In the genomic region with DNA sequence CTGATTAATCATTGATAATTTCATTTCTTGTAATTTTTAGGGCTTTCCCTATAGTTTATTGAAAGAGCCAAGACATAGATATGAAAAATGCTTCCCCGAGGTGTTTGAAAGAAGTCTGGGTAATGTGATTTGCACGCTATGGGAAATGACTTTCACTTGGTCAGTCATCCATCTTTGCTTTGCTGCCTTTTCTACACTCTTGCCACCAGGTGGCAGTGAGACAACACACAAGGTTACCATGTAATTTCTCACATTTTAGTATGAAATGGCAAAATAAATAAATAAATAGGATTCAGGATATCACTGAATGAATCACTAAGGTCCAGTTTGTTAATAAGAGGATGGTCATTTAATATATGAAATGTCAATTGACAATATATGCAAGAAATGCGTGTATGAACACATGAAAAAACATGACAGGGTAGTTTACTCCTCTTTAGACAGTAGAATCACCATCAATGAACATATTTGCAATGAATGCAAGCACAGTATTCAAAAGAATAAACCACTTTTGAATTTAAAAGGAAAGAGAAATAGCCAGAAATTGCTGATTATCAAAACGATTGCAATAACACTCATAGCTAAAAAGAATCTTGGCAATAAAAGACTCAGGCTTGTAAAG, we compare ENCODE assay signal across 8 cellular contexts. TPM values are rescaled to one million over a fixed set of nuclear protein-coding genes. Genes with fewer than 3 reads are reported as not detected.
DNase-seq lines count a peak whose midpoint lies in the region; ATAC-seq and TF ChIP-seq lines count a peak whose summit lies in the region.

No MANE protein-coding gene starts in this region.

- no peak overlapping the region for H3K4me3 ChIP-seq in left lung

- peak; percentile 40 for DNase-seq in SIG-M5 treated with dmso at 0.1 percent for 504 hours (lab: John Stamatoyannopoulos, UW; ENCODE audit: unreplicated experiment)
- DNase-seq in SIG-M5 (lab: John Stamatoyannopoulos, UW), result no peak
- DNase-seq in NCI-H345 treated with DMSO at 0.1 percent for 48 hours (lab: John Stamatoyannopoulos, UW; ENCODE audit: unreplicated experiment), result peak; percentile 55
- DNase-seq in left lung, result no peak
- DNase-seq in activated T-helper 1 cell treated with anti-CD3 and anti-CD28 coated beads, Interleukin-12 subunit alpha, Interleukin-12 subunit beta, Interleukin-2, Interleukin-4 antibody, amounts not matched to agents 30 ng/mL and 10 ng/mL and 1 ng/mL, durations not matched to agents 14 hours and 24 hours and 36 hours (ENCODE audit: low spot score), result no peak

- no peaks in the 10 kb centered on the region for H3K9me3 Mint-ChIP-seq in brain
- H3K9me3 Mint-ChIP-seq in activated T-helper 1 cell treated with anti-CD3 and anti-CD28 coated beads, Interleukin-12 subunit alpha, Interleukin-12 subunit beta, Interleukin-2, Interleukin-4 antibody, amounts not matched to agents 30 ng/mL and 10 ng/mL and 1 ng/mL, durations not matched to agents 14 hours and 24 hours and 36 hours, result no peaks in the 10 kb centered on the region

- no peaks in the 10 kb centered on the region for H3K27me3 Mint-ChIP-seq in brain
- H3K27me3 Mint-ChIP-seq in activated T-helper 1 cell treated with anti-CD3 and anti-CD28 coated beads, Interleukin-12 subunit alpha, Interleukin-12 subunit beta, Interleukin-2, Interleukin-4 antibody, amounts not matched to agents 30 ng/mL and 10 ng/mL and 1 ng/mL, durations not matched to agents 14 hours and 24 hours and 36 hours (ENCODE audit: insufficient read depth), result no peaks in the 10 kb centered on the region

- H3K27me3 ChIP-seq in left lung, result no peaks in the 10 kb centered on the region

- peak overlapping the region in 1 of 5 experiments; percentile 30 for H3K4me3 Mint-ChIP-seq in brain
- no peak overlapping the region for H3K4me3 Mint-ChIP-seq in activated T-helper 1 cell treated with anti-CD3 and anti-CD28 coated beads, Interleukin-12 subunit alpha, Interleukin-12 subunit beta, Interleukin-2, Interleukin-4 antibody, amounts not matched to agents 30 ng/mL and 10 ng/mL and 1 ng/mL, durations not matched to agents 14 hours and 24 hours and 36 hours

- H3K27ac ChIP-seq in left lung, result no peak overlapping the region

- intact Hi-C loops in left lung (cut with DNase I), result loop anchor here in 1 of 2 donors (10.0 kb wide), 1 partner anchor 234 kb away; no protein-coding TSS in a partner anchor
- intact Hi-C loops in activated T-helper 1 cell treated with anti-CD3 and anti-CD28 coated beads, Interleukin-12 subunit alpha, Interleukin-12 subunit beta, Interleukin-2, Interleukin-4 antibody, amounts not matched to agents 30 ng/mL and 10 ng/mL and 1 ng/mL, durations not matched to agents 14 hours and 24 hours and 36 hours (cut with micrococcal nuclease), result loop anchor here (5.0 kb wide), 1 partner anchor 242 kb away; no protein-coding TSS in a partner anchor

- no peaks in the 10 kb centered on the region for H3K4me1 Mint-ChIP-seq in brain
- no peaks in the 10 kb centered on the region for H3K4me1 Mint-ChIP-seq in activated T-helper 1 cell treated with anti-CD3 and anti-CD28 coated beads, Interleukin-12 subunit alpha, Interleukin-12 subunit beta, Interleukin-2, Interleukin-4 antibody, amounts not matched to agents 30 ng/mL and 10 ng/mL and 1 ng/mL, durations not matched to agents 14 hours and 24 hours and 36 hours (ENCODE audit: low read depth)

- peak overlapping the region in 1 of 5 experiments; percentile 3 for H3K27ac Mint-ChIP-seq in brain
- no peak overlapping the region for H3K27ac Mint-ChIP-seq in activated T-helper 1 cell treated with anti-CD3 and anti-CD28 coated beads, Interleukin-12 subunit alpha, Interleukin-12 subunit beta, Interleukin-2, Interleukin-4 antibody, amounts not matched to agents 30 ng/mL and 10 ng/mL and 1 ng/mL, durations not matched to agents 14 hours and 24 hours and 36 hours

- no peaks in the 10 kb centered on the region for H3K36me3 Mint-ChIP-seq in brain
- H3K36me3 Mint-ChIP-seq in activated T-helper 1 cell treated with anti-CD3 and anti-CD28 coated beads, Interleukin-12 subunit alpha, Interleukin-12 subunit beta, Interleukin-2, Interleukin-4 antibody, amounts not matched to agents 30 ng/mL and 10 ng/mL and 1 ng/mL, durations not matched to agents 14 hours and 24 hours and 36 hours (ENCODE audit: low read depth), result no peaks in the 10 kb centered on the region

- no peaks in the 10 kb centered on the region for H3K9me3 ChIP-seq in left lung

- no peaks in the 10 kb centered on the region for H3K36me3 ChIP-seq in left lung

- TF ChIP-seq CTCF in brain (conservative IDR thresholded peaks at IDR 0.05) (peak; percentile 78 to 88), left lung (IDR thresholded peaks at IDR 0.05) (peak; percentile 61 to 62)

- peak; percentile 96 for ATAC-seq in GM19468 (IDR thresholded peaks at IDR 0.05; ENCODE audit: extremely low read depth, unreplicated experiment)
- peak; percentile 97 for ATAC-seq in HG03432 (IDR thresholded peaks at IDR 0.05; ENCODE audit: unreplicated experiment)
- ATAC-seq in left lung, result peak; percentile 83

- no peaks in the 10 kb centered on the region for H3K4me1 ChIP-seq in left lung

RNA-seq across cellular contexts. Expression of a gene that starts 52.2 kb away (rescaled TPM):
- polyA plus RNA-seq in brain (ENCODE audit: insufficient read depth, low read depth, low replicate concordance), result 4.7 TPM
- total RNA-seq in left lung, result not detected
- total RNA-seq in activated T-helper 1 cell treated with anti-CD3 and anti-CD28 coated beads, Interleukin-12 subunit alpha, Interleukin-12 subunit beta, Interleukin-2, Interleukin-4 antibody, amounts not matched to agents 30 ng/mL and 10 ng/mL and 1 ng/mL, durations not matched to agents 14 hours and 24 hours and 36 hours, result not detected in 2 replicates

Comparison
In these comparisons a context has a peak if more than half of its experiments do, and no peak if none do; other contexts are left out.
1. DNase-seq: peak in SIG-M5 treated with dmso at 0.1 percent for 504 hours (single experiment) and NCI-H345 treated with DMSO at 0.1 percent for 48 hours (single experiment); none in SIG-M5 (single experiment), left lung (0 of 2) and activated T-helper 1 cell treated with anti-CD3 and anti-CD28 coated beads, Interleukin-12 subunit alpha, Interleukin-12 subunit beta, Interleukin-2, Interleukin-4 antibody, amounts not matched to agents 30 ng/mL and 10 ng/mL and 1 ng/mL, durations not matched to agents 14 hours and 24 hours and 36 hours (single experiment).
2. Peak in every context shown above with its lines, with median percentiles within 50 percentile points of each other: ATAC-seq.